In the genomic region with DNA sequence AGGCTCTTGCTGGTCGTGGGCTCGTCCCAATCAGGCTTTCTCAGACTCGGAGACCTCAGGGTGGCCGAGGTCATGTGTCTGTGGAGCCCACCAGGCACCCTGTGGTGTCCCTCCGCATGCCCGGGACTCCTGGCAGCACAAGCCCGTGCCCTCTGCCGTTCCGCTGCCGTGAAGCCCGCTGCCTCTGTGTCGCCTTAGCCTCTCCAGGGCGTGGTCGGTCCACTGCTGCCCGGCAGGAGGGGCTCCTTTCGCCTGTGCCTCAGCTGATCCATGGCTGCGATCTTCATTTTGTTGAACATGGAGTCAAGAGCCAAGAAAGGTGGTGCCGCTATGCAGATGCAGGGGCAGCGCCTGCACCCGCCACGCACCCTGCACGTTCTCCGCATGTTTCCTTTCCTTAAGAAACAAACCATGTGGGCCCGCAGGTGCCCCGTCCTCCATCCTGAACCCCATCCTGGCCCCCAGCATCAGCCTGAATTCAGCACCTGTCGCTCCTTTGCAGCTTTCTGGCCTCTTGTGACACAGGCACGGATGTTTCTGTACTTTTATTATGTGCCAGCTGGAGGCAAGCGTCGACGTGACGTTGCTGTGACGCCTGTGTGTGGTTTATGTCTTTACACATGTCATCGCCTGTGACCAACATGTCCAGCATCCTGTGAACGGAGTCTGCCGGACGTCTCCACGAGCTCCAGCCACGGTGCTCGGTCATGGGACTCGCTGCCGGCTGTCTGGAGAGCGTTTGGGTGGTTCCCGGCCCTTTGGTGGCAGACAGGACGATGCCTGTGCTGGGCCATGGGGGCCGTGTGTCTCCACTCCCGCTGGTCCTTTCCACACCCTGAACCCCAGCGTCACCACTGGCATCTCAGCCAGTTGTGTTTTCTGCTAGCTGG, we compare ENCODE assay signal across 2 cellular contexts.
TF ChIP-seq lines count a peak whose summit lies in the region.

No MANE protein-coding gene starts in this region.

TF ChIP-seq in HepG2, 621 proteins besides CTCF, POLR2A, EP300 and RAD21 (continued from another document):
- TF ChIP-seq, protein P1, sequence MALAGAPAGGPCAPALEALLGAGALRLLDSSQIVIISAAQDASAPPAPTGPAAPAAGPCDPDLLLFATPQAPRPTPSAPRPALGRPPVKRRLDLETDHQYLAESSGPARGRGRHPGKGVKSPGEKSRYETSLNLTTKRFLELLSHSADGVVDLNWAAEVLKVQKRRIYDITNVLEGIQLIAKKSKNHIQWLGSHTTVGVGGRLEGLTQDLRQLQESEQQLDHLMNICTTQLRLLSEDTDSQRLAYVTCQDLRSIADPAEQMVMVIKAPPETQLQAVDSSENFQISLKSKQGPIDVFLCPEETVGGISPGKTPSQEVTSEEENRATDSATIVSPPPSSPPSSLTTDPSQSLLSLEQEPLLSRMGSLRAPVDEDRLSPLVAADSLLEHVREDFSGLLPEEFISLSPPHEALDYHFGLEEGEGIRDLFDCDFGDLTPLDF (CRISPR knock-in tag; IDR thresholded peaks at IDR 0.05) = no peak
- TF ChIP-seq GZF1 (CRISPR knock-in tag; IDR thresholded peaks at IDR 0.05) (no peak), JUN (CRISPR knock-in tag; IDR thresholded peaks at IDR 0.05) (no peak), ZFX (CRISPR knock-in tag; IDR thresholded peaks at IDR 0.05; ENCODE audit: low read depth) (no peak), SCMH1 (CRISPR knock-in tag; IDR thresholded peaks at IDR 0.05; ENCODE audit: borderline replicate concordance) (no peak), ATAD3A (CRISPR knock-in tag; IDR thresholded peaks at IDR 0.05) (no peak), ZNF75D (CRISPR knock-in tag; IDR thresholded peaks at IDR 0.05; ENCODE audit: borderline replicate concordance) (no peak), MYNN (CRISPR knock-in tag; IDR thresholded peaks at IDR 0.05; ENCODE audit: low read depth) (no peak), NFYC (CRISPR knock-in tag; IDR thresholded peaks at IDR 0.05) (no peak), ARNT (IDR thresholded peaks at IDR 0.05) (no peak)
- TF ChIP-seq, protein P2, sequence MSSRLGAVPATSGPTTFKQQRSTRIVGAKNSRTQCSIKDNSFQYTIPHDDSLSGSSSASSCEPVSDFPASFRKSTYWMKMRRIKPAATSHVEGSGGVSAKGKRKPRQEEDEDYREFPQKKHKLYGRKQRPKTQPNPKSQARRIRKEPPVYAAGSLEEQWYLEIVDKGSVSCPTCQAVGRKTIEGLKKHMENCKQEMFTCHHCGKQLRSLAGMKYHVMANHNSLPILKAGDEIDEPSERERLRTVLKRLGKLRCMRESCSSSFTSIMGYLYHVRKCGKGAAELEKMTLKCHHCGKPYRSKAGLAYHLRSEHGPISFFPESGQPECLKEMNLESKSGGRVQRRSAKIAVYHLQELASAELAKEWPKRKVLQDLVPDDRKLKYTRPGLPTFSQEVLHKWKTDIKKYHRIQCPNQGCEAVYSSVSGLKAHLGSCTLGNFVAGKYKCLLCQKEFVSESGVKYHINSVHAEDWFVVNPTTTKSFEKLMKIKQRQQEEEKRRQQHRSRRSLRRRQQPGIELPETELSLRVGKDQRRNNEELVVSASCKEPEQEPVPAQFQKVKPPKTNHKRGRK (CRISPR knock-in tag; IDR thresholded peaks at IDR 0.05) = no peak

TF ChIP-seq in SK-N-SH, 30 proteins besides CTCF, POLR2A, EP300 and RAD21 (continued from another document):
- TF ChIP-seq MEF2A (IDR thresholded peaks at IDR 0.05; ENCODE audit: borderline replicate concordance, low read depth) = no peak
- TF ChIP-seq, protein P3, sequence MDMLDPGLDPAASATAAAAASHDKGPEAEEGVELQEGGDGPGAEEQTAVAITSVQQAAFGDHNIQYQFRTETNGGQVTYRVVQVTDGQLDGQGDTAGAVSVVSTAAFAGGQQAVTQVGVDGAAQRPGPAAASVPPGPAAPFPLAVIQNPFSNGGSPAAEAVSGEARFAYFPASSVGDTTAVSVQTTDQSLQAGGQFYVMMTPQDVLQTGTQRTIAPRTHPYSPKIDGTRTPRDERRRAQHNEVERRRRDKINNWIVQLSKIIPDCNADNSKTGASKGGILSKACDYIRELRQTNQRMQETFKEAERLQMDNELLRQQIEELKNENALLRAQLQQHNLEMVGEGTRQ (IDR thresholded peaks at IDR 0.05; ENCODE audit: borderline replicate concordance, low read depth, low read length) = no peak
- TF ChIP-seq, protein P4, sequence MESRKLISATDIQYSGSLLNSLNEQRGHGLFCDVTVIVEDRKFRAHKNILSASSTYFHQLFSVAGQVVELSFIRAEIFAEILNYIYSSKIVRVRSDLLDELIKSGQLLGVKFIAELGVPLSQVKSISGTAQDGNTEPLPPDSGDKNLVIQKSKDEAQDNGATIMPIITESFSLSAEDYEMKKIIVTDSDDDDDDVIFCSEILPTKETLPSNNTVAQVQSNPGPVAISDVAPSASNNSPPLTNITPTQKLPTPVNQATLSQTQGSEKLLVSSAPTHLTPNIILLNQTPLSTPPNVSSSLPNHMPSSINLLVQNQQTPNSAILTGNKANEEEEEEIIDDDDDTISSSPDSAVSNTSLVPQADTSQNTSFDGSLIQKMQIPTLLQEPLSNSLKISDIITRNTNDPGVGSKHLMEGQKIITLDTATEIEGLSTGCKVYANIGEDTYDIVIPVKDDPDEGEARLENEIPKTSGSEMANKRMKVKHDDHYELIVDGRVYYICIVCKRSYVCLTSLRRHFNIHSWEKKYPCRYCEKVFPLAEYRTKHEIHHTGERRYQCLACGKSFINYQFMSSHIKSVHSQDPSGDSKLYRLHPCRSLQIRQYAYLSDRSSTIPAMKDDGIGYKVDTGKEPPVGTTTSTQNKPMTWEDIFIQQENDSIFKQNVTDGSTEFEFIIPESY (IDR thresholded peaks at IDR 0.05; ENCODE audit: borderline replicate concordance, low read depth) = no peak
- no peak for TF ChIP-seq NRF1 (IDR thresholded peaks at IDR 0.05; ENCODE audit: low read depth, low read length)
- TF ChIP-seq NFIC (IDR thresholded peaks at IDR 0.05; ENCODE audit: borderline replicate concordance) = no peak
